Comparison of ENCODE assay signal across 9 cellular contexts in the genomic region with DNA sequence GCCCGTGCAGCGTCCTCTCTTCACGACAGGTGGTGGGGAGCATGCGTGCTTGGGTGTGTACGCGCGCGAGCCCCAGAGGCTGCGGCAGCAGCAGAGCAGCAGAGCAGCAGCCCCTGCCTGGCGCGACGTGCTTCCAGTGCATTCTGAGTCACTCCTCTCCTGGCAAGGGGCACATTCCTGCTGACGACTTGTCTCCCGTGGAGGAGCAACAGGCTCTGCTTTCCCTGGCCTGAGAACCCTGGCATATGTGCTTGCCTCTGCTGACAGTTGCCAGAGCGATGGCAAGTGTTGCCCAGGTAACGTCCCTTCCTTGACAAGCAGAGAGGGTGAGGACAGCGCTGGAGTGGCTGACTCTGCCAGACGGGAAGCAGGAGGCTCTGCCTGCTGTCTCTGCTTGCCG.
A peak's percentile ranks its signal among the peaks of the same experiment; 100 is the strongest.
DNase-seq lines count a peak whose midpoint lies in the region; ATAC-seq and TF ChIP-seq lines count a peak whose summit lies in the region.
"Had no signal": no experiment of that assay in that cellular context is flagged by ENCODE, and none has a peak within 500 bp of the region (broad histone marks: within the 10 kb centered on the region; RNA-seq: fewer than 3 reads in every experiment).

No MANE protein-coding gene starts in this region.

- peak overlapping the region in 3 of 5 donors; percentile 58 to 87 (median 85) for H3K27ac ChIP-seq in adrenal gland
- H3K27ac ChIP-seq in thyroid gland = peak overlapping the region; percentile 38 to 57 (median 39)
- H3K27ac ChIP-seq: HL-60 had no signal

- H3K27me3 ChIP-seq in adrenal gland (no peaks in the 10 kb centered on the region), thyroid gland (no peaks in the 10 kb centered on the region)

- DNase-seq in M059J (ENCODE audit: low read depth) (peak; percentile 99), adrenal gland (peak; percentile 88 to 98 (median 96)), hepatic stellate cell (ENCODE audit: low spot score) (peak; percentile 44), thyroid gland (peak; percentile 97 to 98), NOMO-1 (lab: John Stamatoyannopoulos, UW; ENCODE audit: unreplicated experiment in 2 of 2) (no peak)
- DNase-seq in stimulated activated naive CD8-positive, alpha-beta T cell treated with anti-CD3 and anti-CD28 coated beads, Interleukin-15, Interleukin-2, amounts not matched to agents 100 U/mL and 50 U/mL, for 24 hours = no peak
- no peak for DNase-seq in activated effector memory CD4-positive, alpha-beta T cell treated with Interleukin-2 at 50 U/mL for 16 hours

- no peak overlapping the region for H3K4me3 ChIP-seq in adrenal gland
- H3K4me3 ChIP-seq in thyroid gland (replicated peaks in 1 of 3) = no peak overlapping the region

- ATAC-seq in stimulated activated naive CD8-positive, alpha-beta T cell treated with anti-CD3 and anti-CD28 coated beads, Interleukin-15, Interleukin-2, amounts not matched to agents 100 U/mL and 50 U/mL, for 24 hours = no peak
- ATAC-seq in GM21515 (IDR thresholded peaks at IDR 0.05; ENCODE audit: unreplicated experiment) = no peak

- intact Hi-C loops in adrenal gland (cut with DNase I) (no loop called here), thyroid gland (cut with DNase I) (no loop called here)

- peaks cover 0 to 28% of the 10 kb centered on the region in 2 donors for H3K4me1 ChIP-seq in adrenal gland (replicated peaks in 1 of 2)
- H3K4me1 ChIP-seq in thyroid gland = peaks cover 4 to 11% of the 10 kb centered on the region in 2 donors

- TF ChIP-seq POLR2A in adrenal gland (IDR thresholded peaks at IDR 0.05) (peak; percentile 8 to 36), thyroid gland (IDR thresholded peaks at IDR 0.05) (peak in 1 of 2 donors; percentile 42)

- TF ChIP-seq CTCF in adrenal gland (IDR thresholded peaks at IDR 0.05) (no peak), thyroid gland (IDR thresholded peaks at IDR 0.05) (no peak)

- WGBS in adrenal gland, 4 donors = 40 to 50% (median 45%) methylated on average over 2 to 19 of the region's 19 CpGs
- WGBS in thyroid gland, 2 donors = 38 to 58% methylated on average over 18 to 19 of the region's 19 CpGs

- H3K9me3 ChIP-seq in adrenal gland (replicated peaks in 1 of 3) = no peaks in the 10 kb centered on the region
- H3K9me3 ChIP-seq in thyroid gland = no peaks in the 10 kb centered on the region

- H3K36me3 ChIP-seq in adrenal gland (replicated peaks in 1 of 2) = no peaks in the 10 kb centered on the region
- no peaks in the 10 kb centered on the region for H3K36me3 ChIP-seq in thyroid gland

Comparison
In these comparisons a context has a peak if more than half of its experiments do, and no peak if none do; other contexts are left out.
1. DNase-seq: peak in M059J (single experiment), adrenal gland (7 of 7), hepatic stellate cell (single experiment) and thyroid gland (2 of 2); none in stimulated activated naive CD8-positive, alpha-beta T cell treated with anti-CD3 and anti-CD28 coated beads, Interleukin-15, Interleukin-2, amounts not matched to agents 100 U/mL and 50 U/mL, for 24 hours (single experiment), activated effector memory CD4-positive, alpha-beta T cell treated with Interleukin-2 at 50 U/mL for 16 hours (single experiment) and NOMO-1 (0 of 2).